In the genomic region with DNA sequence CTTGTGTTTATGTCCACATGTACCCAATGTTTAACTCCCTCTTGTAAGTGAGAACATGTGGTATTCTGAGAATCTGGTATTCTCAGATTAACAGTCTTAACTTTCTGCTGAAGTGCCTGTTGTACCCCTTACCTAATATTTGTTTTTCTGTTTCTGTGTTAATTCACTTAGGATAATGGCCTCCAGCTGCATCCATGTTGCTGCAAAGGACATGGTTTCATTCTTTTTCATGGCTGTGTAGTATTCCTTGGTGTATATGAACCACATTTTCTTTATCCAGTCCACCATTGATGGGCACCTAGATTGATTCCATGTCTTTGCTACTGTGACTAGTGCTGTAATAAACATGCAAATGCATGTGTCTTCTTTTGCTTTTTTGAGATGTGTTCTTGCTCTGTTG, we compare ENCODE assay signal across 14 cellular contexts. TPM values are rescaled to one million over a fixed set of nuclear protein-coding genes. Genes with fewer than 3 reads are reported as not detected.
DNase-seq lines count a peak whose midpoint lies in the region; ATAC-seq, FAIRE-seq and TF ChIP-seq lines count a peak whose summit lies in the region.
"Not testable (repeated sequence)": the region's sequence is repeated elsewhere in the genome, so short reads cannot be mapped to it uniquely, and the experiment has no call there.
"Had no signal": no experiment of that assay in that cellular context is flagged by ENCODE, and none has a peak within 500 bp of the region (broad histone marks: within the 10 kb centered on the region; RNA-seq: fewer than 3 reads in every experiment).

No MANE protein-coding gene starts in this region.

- not testable (repeated sequence) for H3K27ac ChIP-seq in A549
- H3K27ac ChIP-seq in PC-9 = peak overlapping the region; percentile 80
- peak overlapping the region; percentile 87 for H3K27ac ChIP-seq in colonic mucosa
- peak overlapping the region; percentile 97 for H3K27ac ChIP-seq in hepatocyte
- H3K27ac ChIP-seq in transverse colon = peak overlapping the region; percentile 86 to 90 (median 88)

- H3K9me3 ChIP-seq in A549; PC-9 (ENCODE audit: insufficient read depth, low read depth); colonic mucosa; hepatocyte (ENCODE audit: low read depth); transverse colon: not testable (repeated sequence)

- ATAC-seq in A549 = not testable (repeated sequence)

- POLR2A ChIA-PET in A549 (lab: Yijun Ruan, JAX); PC-9 (lab: Charles Lee; ENCODE audit: unreplicated experiment): not testable (repeated sequence)

- not testable (repeated sequence) for H3K4me1 ChIP-seq in A549, colonic mucosa
- H3K4me1 ChIP-seq in PC-9 (replicated peaks; ENCODE audit: insufficient read depth) (peaks cover 41% of the 10 kb centered on the region), hepatocyte (ENCODE audit: insufficient read depth) (peaks cover 19% of the 10 kb centered on the region), transverse colon (peaks cover 5 to 38% (median 26%) of the 10 kb centered on the region in 4 donors)

- not testable (repeated sequence) for H3K79me2 ChIP-seq in PC-9 (ENCODE audit: low read depth); hepatocyte

- in situ Hi-C loops in transverse colon (cut with MboI; ENCODE audit: low pct_ligation_motif_present in 1 of 4, low pct_unique_long_range_greater_than_20kb in 1 of 4, low sequenced_read_pairs in 3 of 4) = not testable (repeated sequence)

- peaks cover 44% of the 10 kb centered on the region for H3F3A ChIP-seq in PC-9 (ENCODE audit: insufficient read depth, low read depth)

- intact Hi-C loops in PC-9 (cut with micrococcal nuclease; ENCODE audit: unreplicated experiment); colonic mucosa (cut with DNase I); transverse colon (cut with DNase I; ENCODE audit: low total_unique reads): not testable (repeated sequence)

- not testable (repeated sequence) for H4K20me1 ChIP-seq in PC-9 (ENCODE audit: insufficient read depth); hepatocyte (ENCODE audit: insufficient read depth, poor library complexity, severe bottlenecking)

- not testable (repeated sequence) for TF ChIP-seq EP300 in A549 (IDR thresholded peaks at IDR 0.05); transverse colon (IDR thresholded peaks at IDR 0.05; ENCODE audit: low read depth)

- not testable (repeated sequence) for H3K4me3 ChIP-seq in A549, PC-9, colonic mucosa, hepatocyte, transverse colon

- TF ChIP-seq CTCF in A549 (IDR thresholded peaks at IDR 0.05); PC-9 (conservative IDR thresholded peaks at IDR 0.05); colonic mucosa (IDR thresholded peaks at IDR 0.05); hepatocyte (IDR thresholded peaks at IDR 0.05; ENCODE audit: poor library complexity); transverse colon (IDR thresholded peaks at IDR 0.05): not testable (repeated sequence)

- not testable (repeated sequence) for TF ChIP-seq POLR2A in A549 (IDR thresholded peaks at IDR 0.05; ENCODE audit: low read length); transverse colon (IDR thresholded peaks at IDR 0.05)

- not testable (repeated sequence) for BruUV-seq in PC-9 (replicated peaks; lab: Mats Ljungman, UMichigan)

- TF ChIP-seq RAD21 in A549 (conservative IDR thresholded peaks at IDR 0.05 in 1 of 2, IDR thresholded peaks at IDR 0.05 in 1 of 2) = not testable (repeated sequence)

- FAIRE-seq in A549 (lab: Jason Lieb, UNC) = not testable (repeated sequence)

- CTCF ChIA-PET in A549 (lab: Yijun Ruan, JAX) = interaction anchor here (0.6 to 1.2 kb wide), 4 partner anchors 16 to 61 kb away, joined by 3 to 4 read pairs (median 3); no protein-coding TSS in a partner anchor
- CTCF ChIA-PET in PC-9 (lab: Charles Lee) = not testable (repeated sequence)

- not testable (repeated sequence) for H2AFZ ChIP-seq in PC-9, hepatocyte

- not testable (repeated sequence) for H3K9me2 ChIP-seq in PC-9 (ENCODE audit: insufficient read depth); hepatocyte (replicated peaks; ENCODE audit: insufficient read depth)

- not testable (repeated sequence) for H3K36me3 ChIP-seq in PC-9 (ENCODE audit: low read depth); colonic mucosa; hepatocyte (replicated peaks; ENCODE audit: insufficient read depth, low read depth); transverse colon

- not testable (repeated sequence) for H3K4me2 ChIP-seq in A549, PC-9, hepatocyte

- H3K9ac ChIP-seq in colonic mucosa (ENCODE audit: low read depth in 2 of 2, low read length in 2 of 2) = not testable (repeated sequence)

- not testable (repeated sequence) for DNase-seq in A549 (ENCODE audit: low read depth in 1 of 2, low spot score in 1 of 2); PC-9; hepatocyte (ENCODE audit: low spot score); transverse colon
- DNase-seq in colonic mucosa = peak; percentile 4

- not testable (repeated sequence) for H3K27me3 ChIP-seq in PC-9 (ENCODE audit: insufficient read depth, low read depth); colonic mucosa; hepatocyte; transverse colon

TF ChIP-seq in A549, 52 proteins besides CTCF, POLR2A, EP300 and RAD21:
- TF ChIP-seq ZC3H11A (IDR thresholded peaks at IDR 0.05) = 0 out of 2 replicates have a peak, but pooled peaks have one; percentile 2

RNA-seq across cellular contexts. Expression of a gene that starts 25.1 kb away (rescaled TPM):
- polyA plus RNA-seq in A549 (2011; rRNA removed) (1.2 and 1.7 TPM in 2 replicates), A549 (2017; fragmentation: RNase III; extraction: RNeasy Plus Mini Kit Qiagen cat#74134 plus additional on column Dnase treatment) (2.0 to 2.6 TPM (median 2.0 TPM) in 3 replicates), hepatocyte (125 and 142 TPM in 2 replicates)
- polyA plus RNA-seq in A549 (2012; cell fraction: cytosol; rRNA removed) = 4.5 and 6.5 TPM in 2 replicates
- 6.5 and 10.8 TPM in 2 replicates for polyA plus RNA-seq in A549 (2012; cell fraction: nucleus; rRNA removed)
- 0.39 and 0.95 TPM in 2 replicates for polyA minus RNA-seq in A549 (2011; rRNA and poly(A)+ RNA removed)
- total RNA-seq in PC-9 (2021) (31.3 and 45.2 TPM in 2 replicates), colonic mucosa (100 to 1,000 TPM; 599 to 634 TPM), hepatocyte (53.7 and 60.7 TPM in 2 replicates), transverse colon (1,000 to 10,000 TPM in 3 of 4 donors, 100 to 1,000 TPM in 1; 672 to 1,662 (median 1,512) TPM)
- total RNA-seq: A172; A673; CD4-positive, alpha-beta memory T cell; CD4-positive, CD25-positive, alpha-beta regulatory T cell; CD8-positive, alpha-beta memory T cell; G401; GM12878 had no signal
- polyA plus RNA-seq: AG04450; CD14-positive monocyte; CD4-positive, alpha-beta memory T cell; CD4-positive, CD25-positive, alpha-beta regulatory T cell; CD8-positive, alpha-beta memory T cell had no signal

RNA-seq across cellular contexts. Expression of a gene that starts 35.6 kb away (rescaled TPM):
- 2.3 and 2.4 TPM in 2 replicates for polyA plus RNA-seq in A549 (2011; rRNA removed)
- polyA plus RNA-seq in A549 (2012; cell fraction: cytosol; rRNA removed) = 1.9 and 2.4 TPM in 2 replicates
- polyA plus RNA-seq in A549 (2012; cell fraction: nucleus; rRNA removed) = 6.1 and 6.7 TPM in 2 replicates
- polyA plus RNA-seq in A549 (2017; fragmentation: RNase III; extraction: RNeasy Plus Mini Kit Qiagen cat#74134 plus additional on column Dnase treatment) = 1.3 to 1.5 TPM (median 1.5 TPM) in 3 replicates
- polyA minus RNA-seq in A549 (2011; rRNA and poly(A)+ RNA removed) = 1.9 and 2.8 TPM in 2 replicates
- 498 and 602 TPM in 2 replicates for total RNA-seq in PC-9 (2021)
- 100 to 1,000 TPM; 568 to 932 TPM for total RNA-seq in colonic mucosa
- total RNA-seq in hepatocyte = 532 and 570 TPM in 2 replicates
- polyA plus RNA-seq in hepatocyte = 880 and 909 TPM in 2 replicates
- 1,000 to 10,000 TPM in 1 of 4 donors, 100 to 1,000 TPM in 3; 555 to 1,122 (median 815) TPM for total RNA-seq in transverse colon
- total RNA-seq: CD4-positive, alpha-beta memory T cell had no signal
- polyA plus RNA-seq: CD14-positive monocyte; CD8-positive, alpha-beta memory T cell had no signal

RNA-seq across cellular contexts. Expression of a gene that starts 47.1 kb away (rescaled TPM):
- 4.1 and 5.5 TPM in 2 replicates for polyA plus RNA-seq in A549 (2011; rRNA removed)
- 11.3 and 12.4 TPM in 2 replicates for polyA plus RNA-seq in A549 (2012; cell fraction: cytosol; rRNA removed)
- polyA plus RNA-seq in A549 (2012; cell fraction: nucleus; rRNA removed) = 7.8 and 11.8 TPM in 2 replicates
- 4.9 to 5.8 TPM (median 5.3 TPM) in 3 replicates for polyA plus RNA-seq in A549 (2017; fragmentation: RNase III; extraction: RNeasy Plus Mini Kit Qiagen cat#74134 plus additional on column Dnase treatment)
- polyA minus RNA-seq in A549 (2011; rRNA and poly(A)+ RNA removed) = 5.1 and 5.4 TPM in 2 replicates
- total RNA-seq in PC-9 (2021) = 23.2 and 34.7 TPM in 2 replicates
- total RNA-seq in colonic mucosa = 1 to 10 TPM; 4.0 to 7.4 TPM
- total RNA-seq in hepatocyte = 1.6 and 2.6 TPM in 2 replicates
- 6.5 and 11.4 TPM in 2 replicates for polyA plus RNA-seq in hepatocyte
- 10 to 100 TPM in 1 of 4 donors, 1 to 10 TPM in 3; 2.6 to 29.5 (median 5.1) TPM for total RNA-seq in transverse colon
- total RNA-seq: A673; CD8-positive, alpha-beta memory T cell; G401 had no signal
- polyA plus RNA-seq: CD8-positive, alpha-beta memory T cell had no signal

RNA-seq across cellular contexts. Expression of a gene that starts 56.6 kb away (rescaled TPM):
- polyA plus RNA-seq in A549 (2011; rRNA removed) (8.1 and 10.4 TPM in 2 replicates), A549 (2017; fragmentation: RNase III; extraction: RNeasy Plus Mini Kit Qiagen cat#74134 plus additional on column Dnase treatment) (13.7 to 15.2 TPM (median 15.1 TPM) in 3 replicates), hepatocyte (90.9 and 110 TPM in 2 replicates)
- polyA plus RNA-seq in A549 (2012; cell fraction: cytosol; rRNA removed) = 29.2 and 33.7 TPM in 2 replicates
- 36.0 and 40.6 TPM in 2 replicates for polyA plus RNA-seq in A549 (2012; cell fraction: nucleus; rRNA removed)
- 14.5 and 18.2 TPM in 2 replicates for polyA minus RNA-seq in A549 (2011; rRNA and poly(A)+ RNA removed)
- total RNA-seq in PC-9 (2021) (74.4 and 92.6 TPM in 2 replicates), colonic mucosa (100 to 1,000 TPM; 109 to 123 TPM), hepatocyte (30.7 and 33.0 TPM in 2 replicates), transverse colon (100 to 1,000 TPM; 108 to 177 (median 117) TPM)
